Comparison of ENCODE assay signal across 29 cellular contexts in the genomic region with DNA sequence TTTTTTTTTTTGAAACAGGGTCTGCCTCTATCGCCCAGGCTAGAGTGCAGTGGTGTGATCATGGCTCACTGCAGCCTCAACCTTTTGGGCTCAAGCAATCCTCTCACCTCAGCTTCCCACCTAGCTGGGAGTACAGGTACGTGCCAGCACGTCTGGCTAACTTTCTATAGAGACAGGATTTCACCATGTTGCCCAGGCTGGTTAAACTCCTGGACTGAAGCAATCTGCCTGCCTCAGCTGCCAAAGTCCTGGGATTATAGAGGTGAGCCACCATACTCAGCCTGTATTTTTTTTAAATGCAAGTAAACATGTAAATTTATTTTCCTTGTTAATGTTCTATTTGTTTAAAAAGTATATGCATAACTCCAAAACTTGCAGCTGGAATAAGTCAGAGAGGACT.
"Had no signal": no experiment of that assay in that cellular context is flagged by ENCODE, and none has a peak within 500 bp of the region (broad histone marks: within the 10 kb centered on the region; RNA-seq: fewer than 3 reads in every experiment).

No MANE protein-coding gene starts in this region.

- H3K27me3 ChIP-seq: neural progenitor cell, neutrophil, right atrium auricular region, suprapubic skin, tibial artery, uterus had no signal

- FAIRE-seq: keratinocyte had no signal

- H3K9me3 Mint-ChIP-seq: mesothelial cell of epicardium; naive B cell; natural killer cell; nephron progenitor cell; neural progenitor cell; stimulated activated effector memory CD8-positive, alpha-beta T cell treated with anti-CD3 and anti-CD28 coated beads, Interleukin-12 subunit alpha, Interleukin-12 subunit beta, amount 100 ng/mL, for 72 hours; stimulated activated naive CD8-positive, alpha-beta T cell treated with anti-CD3 and anti-CD28 coated beads, Interleukin-15, Interleukin-2, amounts not matched to agents 100 ng/mL and 50 ng/mL, for 24 hours; type B pancreatic cell had no signal

- H3K36me3 ChIP-seq: neural progenitor cell, thoracic aorta, uterus had no signal

- H3K4me3 ChIP-seq: left ventricle myocardium inferior, lung, neural progenitor cell, psoas muscle, right atrium auricular region, skin epidermis, suprapubic skin, thoracic aorta, tibial artery, uterus had no signal

- H3K4me1 Mint-ChIP-seq: mesothelial cell of epicardium; naive B cell; natural killer cell; nephron progenitor cell; neural progenitor cell; stimulated activated effector memory CD8-positive, alpha-beta T cell treated with anti-CD3 and anti-CD28 coated beads, Interleukin-12 subunit alpha, Interleukin-12 subunit beta, amount 100 ng/mL, for 72 hours had no signal

- H3K4me1 ChIP-seq: left ventricle myocardium inferior, neural progenitor cell, parathyroid adenoma, psoas muscle, right atrium auricular region, suprapubic skin, uterus had no signal

- H3K9me3 ChIP-seq: left ventricle myocardium inferior, neutrophil, psoas muscle, right atrium auricular region, suprapubic skin, thoracic aorta, tibial artery, uterus had no signal

- H3K27me3 Mint-ChIP-seq: naive B cell; stimulated activated naive CD8-positive, alpha-beta T cell treated with anti-CD3 and anti-CD28 coated beads, Interleukin-15, Interleukin-2, amounts not matched to agents 100 ng/mL and 50 ng/mL, for 24 hours; type B pancreatic cell had no signal

- H3K79me2 ChIP-seq: parathyroid adenoma had no signal

- DNase-seq: hippocampal formation; left colon; left ventricle myocardium inferior; mesendoderm; naive B cell; natural killer cell; nephron progenitor cell; occipital lobe; psoas muscle; stimulated activated CD4-positive, alpha-beta T cell treated with anti-CD3 and anti-CD28 coated beads, Interleukin-12 subunit alpha, Interleukin-12 subunit beta, amount 100 ng/mL, for 4 hours; stimulated activated CD4-positive, alpha-beta T cell treated with anti-CD3 and anti-CD28 coated beads, Interleukin-15, amount 100 ng/mL, for 24 hours; stimulated activated CD4-positive, alpha-beta T cell treated with anti-CD3 and anti-CD28 coated beads, Interleukin-2, amount 100 ng/mL, for 24 hours; stimulated activated CD4-positive, alpha-beta T cell treated with anti-CD3 and anti-CD28 coated beads, Interleukin-4, amount 100 ng/mL, for 24 hours; stimulated activated naive CD4-positive, alpha-beta T cell; tibial artery; uterus had no signal

- H3K4me2 ChIP-seq: neural progenitor cell had no signal

- H3K9ac ChIP-seq: neural progenitor cell, parathyroid adenoma had no signal

- H3K27ac ChIP-seq: left ventricle myocardium inferior, neural progenitor cell, neutrophil, parathyroid adenoma, psoas muscle, right atrium auricular region, skin epidermis, suprapubic skin, thoracic aorta, uterus had no signal

- H2AFZ ChIP-seq: neural progenitor cell, parathyroid adenoma had no signal

- H3K4me3 Mint-ChIP-seq: mesothelial cell of epicardium; naive B cell; natural killer cell; nephron progenitor cell; neural progenitor cell; stimulated activated effector memory CD8-positive, alpha-beta T cell treated with anti-CD3 and anti-CD28 coated beads, Interleukin-12 subunit alpha, Interleukin-12 subunit beta, amount 100 ng/mL, for 72 hours; stimulated activated naive CD8-positive, alpha-beta T cell treated with anti-CD3 and anti-CD28 coated beads, Interleukin-15, Interleukin-2, amounts not matched to agents 100 ng/mL and 50 ng/mL, for 24 hours; type B pancreatic cell had no signal

- H3K27ac Mint-ChIP-seq: mesothelial cell of epicardium; naive B cell; natural killer cell; nephron progenitor cell; neural progenitor cell; stimulated activated effector memory CD8-positive, alpha-beta T cell treated with anti-CD3 and anti-CD28 coated beads, Interleukin-12 subunit alpha, Interleukin-12 subunit beta, amount 100 ng/mL, for 72 hours; stimulated activated naive CD8-positive, alpha-beta T cell treated with anti-CD3 and anti-CD28 coated beads, Interleukin-15, Interleukin-2, amounts not matched to agents 100 ng/mL and 50 ng/mL, for 24 hours; type B pancreatic cell had no signal
